In genomic region chr10:14583967-14584366, GRCh38 we compare ENCODE assay signal across 1 cellular context.
TF ChIP-seq lines count a peak whose summit lies in the region.

No MANE protein-coding gene starts in this region.

TF ChIP-seq in A549, 52 proteins besides CTCF, POLR2A, EP300 and RAD21 (continued from another document):
- TF ChIP-seq, protein P1, sequence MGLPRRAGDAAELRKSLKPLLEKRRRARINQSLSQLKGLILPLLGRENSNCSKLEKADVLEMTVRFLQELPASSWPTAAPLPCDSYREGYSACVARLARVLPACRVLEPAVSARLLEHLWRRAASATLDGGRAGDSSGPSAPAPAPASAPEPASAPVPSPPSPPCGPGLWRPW (IDR thresholded peaks at IDR 0.05) = no peak
- TF ChIP-seq EHMT2 (IDR thresholded peaks at IDR 0.05; ENCODE audit: low read depth) (no peak), MAX (IDR thresholded peaks at IDR 0.05) (no peak), RCOR1 (IDR thresholded peaks at IDR 0.05; ENCODE audit: low read depth, low read length) (no peak), KDM1A (IDR thresholded peaks at IDR 0.05; ENCODE audit: low read depth) (no peak), FOSL2 (IDR thresholded peaks at IDR 0.05) (no peak), FOSL2 (CRISPR knock-in tag; IDR thresholded peaks at IDR 0.05) (no peak), TFCP2L1 (CRISPR knock-in tag; IDR thresholded peaks at IDR 0.05) (no peak), NFE2L2 (conservative IDR thresholded peaks at IDR 0.05; ENCODE audit: low read length) (no peak), POLR2AphosphoS2 (conservative IDR thresholded peaks at IDR 0.05; ENCODE audit: low read length) (no peak), ESRRA (IDR thresholded peaks at IDR 0.05; ENCODE audit: borderline replicate concordance, low read length) (no peak), MAFK (IDR thresholded peaks at IDR 0.05; ENCODE audit: partially characterized antibody) (no peak), BHLHE40 (IDR thresholded peaks at IDR 0.05; ENCODE audit: low read depth, low read length) (no peak), CHD2 (IDR thresholded peaks at IDR 0.05; ENCODE audit: low read length, partially characterized antibody) (no peak)
- TF ChIP-seq, protein P2, sequence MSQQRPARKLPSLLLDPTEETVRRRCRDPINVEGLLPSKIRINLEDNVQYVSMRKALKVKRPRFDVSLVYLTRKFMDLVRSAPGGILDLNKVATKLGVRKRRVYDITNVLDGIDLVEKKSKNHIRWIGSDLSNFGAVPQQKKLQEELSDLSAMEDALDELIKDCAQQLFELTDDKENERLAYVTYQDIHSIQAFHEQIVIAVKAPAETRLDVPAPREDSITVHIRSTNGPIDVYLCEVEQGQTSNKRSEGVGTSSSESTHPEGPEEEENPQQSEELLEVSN (IDR thresholded peaks at IDR 0.05; ENCODE audit: borderline replicate concordance, low read depth) = no peak
- TF ChIP-seq, protein P3, sequence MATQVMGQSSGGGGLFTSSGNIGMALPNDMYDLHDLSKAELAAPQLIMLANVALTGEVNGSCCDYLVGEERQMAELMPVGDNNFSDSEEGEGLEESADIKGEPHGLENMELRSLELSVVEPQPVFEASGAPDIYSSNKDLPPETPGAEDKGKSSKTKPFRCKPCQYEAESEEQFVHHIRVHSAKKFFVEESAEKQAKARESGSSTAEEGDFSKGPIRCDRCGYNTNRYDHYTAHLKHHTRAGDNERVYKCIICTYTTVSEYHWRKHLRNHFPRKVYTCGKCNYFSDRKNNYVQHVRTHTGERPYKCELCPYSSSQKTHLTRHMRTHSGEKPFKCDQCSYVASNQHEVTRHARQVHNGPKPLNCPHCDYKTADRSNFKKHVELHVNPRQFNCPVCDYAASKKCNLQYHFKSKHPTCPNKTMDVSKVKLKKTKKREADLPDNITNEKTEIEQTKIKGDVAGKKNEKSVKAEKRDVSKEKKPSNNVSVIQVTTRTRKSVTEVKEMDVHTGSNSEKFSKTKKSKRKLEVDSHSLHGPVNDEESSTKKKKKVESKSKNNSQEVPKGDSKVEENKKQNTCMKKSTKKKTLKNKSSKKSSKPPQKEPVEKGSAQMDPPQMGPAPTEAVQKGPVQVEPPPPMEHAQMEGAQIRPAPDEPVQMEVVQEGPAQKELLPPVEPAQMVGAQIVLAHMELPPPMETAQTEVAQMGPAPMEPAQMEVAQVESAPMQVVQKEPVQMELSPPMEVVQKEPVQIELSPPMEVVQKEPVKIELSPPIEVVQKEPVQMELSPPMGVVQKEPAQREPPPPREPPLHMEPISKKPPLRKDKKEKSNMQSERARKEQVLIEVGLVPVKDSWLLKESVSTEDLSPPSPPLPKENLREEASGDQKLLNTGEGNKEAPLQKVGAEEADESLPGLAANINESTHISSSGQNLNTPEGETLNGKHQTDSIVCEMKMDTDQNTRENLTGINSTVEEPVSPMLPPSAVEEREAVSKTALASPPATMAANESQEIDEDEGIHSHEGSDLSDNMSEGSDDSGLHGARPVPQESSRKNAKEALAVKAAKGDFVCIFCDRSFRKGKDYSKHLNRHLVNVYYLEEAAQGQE (IDR thresholded peaks at IDR 0.05) = no peak
